Comparison of ENCODE assay signal across 1 cellular context in genomic region chr1:1471389-1472045, GRCh38.
TF ChIP-seq lines count a peak whose summit lies in the region.

A gene with protein sequence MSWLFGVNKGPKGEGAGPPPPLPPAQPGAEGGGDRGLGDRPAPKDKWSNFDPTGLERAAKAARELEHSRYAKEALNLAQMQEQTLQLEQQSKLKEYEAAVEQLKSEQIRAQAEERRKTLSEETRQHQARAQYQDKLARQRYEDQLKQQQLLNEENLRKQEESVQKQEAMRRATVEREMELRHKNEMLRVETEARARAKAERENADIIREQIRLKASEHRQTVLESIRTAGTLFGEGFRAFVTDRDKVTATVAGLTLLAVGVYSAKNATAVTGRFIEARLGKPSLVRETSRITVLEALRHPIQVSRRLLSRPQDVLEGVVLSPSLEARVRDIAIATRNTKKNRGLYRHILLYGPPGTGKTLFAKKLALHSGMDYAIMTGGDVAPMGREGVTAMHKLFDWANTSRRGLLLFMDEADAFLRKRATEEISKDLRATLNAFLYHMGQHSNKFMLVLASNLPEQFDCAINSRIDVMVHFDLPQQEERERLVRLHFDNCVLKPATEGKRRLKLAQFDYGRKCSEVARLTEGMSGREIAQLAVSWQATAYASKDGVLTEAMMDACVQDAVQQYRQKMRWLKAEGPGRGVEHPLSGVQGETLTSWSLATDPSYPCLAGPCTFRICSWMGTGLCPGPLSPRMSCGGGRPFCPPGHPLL (plus strand): TSS chr1:1471765. CDS start chr1:1471885, 120 bp downstream.

TF ChIP-seq in HepG2, 621 proteins besides CTCF, POLR2A, EP300 and RAD21 (continued from another document):
- TF ChIP-seq, protein P1, sequence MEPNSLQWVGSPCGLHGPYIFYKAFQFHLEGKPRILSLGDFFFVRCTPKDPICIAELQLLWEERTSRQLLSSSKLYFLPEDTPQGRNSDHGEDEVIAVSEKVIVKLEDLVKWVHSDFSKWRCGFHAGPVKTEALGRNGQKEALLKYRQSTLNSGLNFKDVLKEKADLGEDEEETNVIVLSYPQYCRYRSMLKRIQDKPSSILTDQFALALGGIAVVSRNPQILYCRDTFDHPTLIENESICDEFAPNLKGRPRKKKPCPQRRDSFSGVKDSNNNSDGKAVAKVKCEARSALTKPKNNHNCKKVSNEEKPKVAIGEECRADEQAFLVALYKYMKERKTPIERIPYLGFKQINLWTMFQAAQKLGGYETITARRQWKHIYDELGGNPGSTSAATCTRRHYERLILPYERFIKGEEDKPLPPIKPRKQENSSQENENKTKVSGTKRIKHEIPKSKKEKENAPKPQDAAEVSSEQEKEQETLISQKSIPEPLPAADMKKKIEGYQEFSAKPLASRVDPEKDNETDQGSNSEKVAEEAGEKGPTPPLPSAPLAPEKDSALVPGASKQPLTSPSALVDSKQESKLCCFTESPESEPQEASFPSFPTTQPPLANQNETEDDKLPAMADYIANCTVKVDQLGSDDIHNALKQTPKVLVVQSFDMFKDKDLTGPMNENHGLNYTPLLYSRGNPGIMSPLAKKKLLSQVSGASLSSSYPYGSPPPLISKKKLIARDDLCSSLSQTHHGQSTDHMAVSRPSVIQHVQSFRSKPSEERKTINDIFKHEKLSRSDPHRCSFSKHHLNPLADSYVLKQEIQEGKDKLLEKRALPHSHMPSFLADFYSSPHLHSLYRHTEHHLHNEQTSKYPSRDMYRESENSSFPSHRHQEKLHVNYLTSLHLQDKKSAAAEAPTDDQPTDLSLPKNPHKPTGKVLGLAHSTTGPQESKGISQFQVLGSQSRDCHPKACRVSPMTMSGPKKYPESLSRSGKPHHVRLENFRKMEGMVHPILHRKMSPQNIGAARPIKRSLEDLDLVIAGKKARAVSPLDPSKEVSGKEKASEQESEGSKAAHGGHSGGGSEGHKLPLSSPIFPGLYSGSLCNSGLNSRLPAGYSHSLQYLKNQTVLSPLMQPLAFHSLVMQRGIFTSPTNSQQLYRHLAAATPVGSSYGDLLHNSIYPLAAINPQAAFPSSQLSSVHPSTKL (CRISPR knock-in tag; IDR thresholded peaks at IDR 0.05), result peak; percentile 49; the same call in 1 of the 2 replicates
- TF ChIP-seq KMT2B (CRISPR knock-in tag; IDR thresholded peaks at IDR 0.05) (peak; percentile 74; the same call in 1 of the 2 replicates), ZBTB7A (CRISPR knock-in tag; IDR thresholded peaks at IDR 0.05) (no peak), ZNF639 (CRISPR knock-in tag; conservative IDR thresholded peaks at IDR 0.05) (peak; percentile 99), TBP (CRISPR knock-in tag; IDR thresholded peaks at IDR 0.05) (no peak), YEATS4 (CRISPR knock-in tag; IDR thresholded peaks at IDR 0.05; ENCODE audit: borderline replicate concordance) (0 out of 2 replicates have a peak, but pooled peaks have one; percentile 72), ZFAT (CRISPR knock-in tag; conservative IDR thresholded peaks at IDR 0.05) (no peak), NCOA2 (CRISPR knock-in tag; IDR thresholded peaks at IDR 0.05) (no peak), ZNF350 (CRISPR knock-in tag; IDR thresholded peaks at IDR 0.05; ENCODE audit: borderline replicate concordance, low read depth) (peak; percentile 56; the same call in 1 of the 2 replicates), ZSCAN21 (CRISPR knock-in tag; IDR thresholded peaks at IDR 0.05; ENCODE audit: borderline replicate concordance) (no peak), HOXA3 (CRISPR knock-in tag; IDR thresholded peaks at IDR 0.05) (peak; percentile 99), ZBTB49 (CRISPR knock-in tag; IDR thresholded peaks at IDR 0.05; ENCODE audit: borderline replicate concordance) (no peak), ARID4A (CRISPR knock-in tag; IDR thresholded peaks at IDR 0.05; ENCODE audit: borderline replicate concordance) (peak; percentile 95), ZC3H13 (CRISPR knock-in tag; IDR thresholded peaks at IDR 0.05) (peak; percentile 74; the same call in 1 of the 2 replicates)
- TF ChIP-seq, protein P2, sequence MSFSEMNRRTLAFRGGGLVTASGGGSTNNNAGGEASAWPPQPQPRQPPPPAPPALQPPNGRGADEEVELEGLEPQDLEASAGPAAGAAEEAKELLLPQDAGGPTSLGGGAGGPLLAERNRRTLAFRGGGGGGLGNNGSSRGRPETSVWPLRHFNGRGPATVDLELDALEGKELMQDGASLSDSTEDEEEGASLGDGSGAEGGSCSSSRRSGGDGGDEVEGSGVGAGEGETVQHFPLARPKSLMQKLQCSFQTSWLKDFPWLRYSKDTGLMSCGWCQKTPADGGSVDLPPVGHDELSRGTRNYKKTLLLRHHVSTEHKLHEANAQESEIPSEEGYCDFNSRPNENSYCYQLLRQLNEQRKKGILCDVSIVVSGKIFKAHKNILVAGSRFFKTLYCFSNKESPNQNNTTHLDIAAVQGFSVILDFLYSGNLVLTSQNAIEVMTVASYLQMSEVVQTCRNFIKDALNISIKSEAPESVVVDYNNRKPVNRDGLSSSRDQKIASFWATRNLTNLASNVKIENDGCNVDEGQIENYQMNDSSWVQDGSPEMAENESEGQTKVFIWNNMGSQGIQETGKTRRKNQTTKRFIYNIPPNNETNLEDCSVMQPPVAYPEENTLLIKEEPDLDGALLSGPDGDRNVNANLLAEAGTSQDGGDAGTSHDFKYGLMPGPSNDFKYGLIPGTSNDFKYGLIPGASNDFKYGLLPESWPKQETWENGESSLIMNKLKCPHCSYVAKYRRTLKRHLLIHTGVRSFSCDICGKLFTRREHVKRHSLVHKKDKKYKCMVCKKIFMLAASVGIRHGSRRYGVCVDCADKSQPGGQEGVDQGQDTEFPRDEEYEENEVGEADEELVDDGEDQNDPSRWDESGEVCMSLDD (CRISPR knock-in tag; IDR thresholded peaks at IDR 0.05; ENCODE audit: borderline replicate concordance), result no peak
- TF ChIP-seq, protein P3, sequence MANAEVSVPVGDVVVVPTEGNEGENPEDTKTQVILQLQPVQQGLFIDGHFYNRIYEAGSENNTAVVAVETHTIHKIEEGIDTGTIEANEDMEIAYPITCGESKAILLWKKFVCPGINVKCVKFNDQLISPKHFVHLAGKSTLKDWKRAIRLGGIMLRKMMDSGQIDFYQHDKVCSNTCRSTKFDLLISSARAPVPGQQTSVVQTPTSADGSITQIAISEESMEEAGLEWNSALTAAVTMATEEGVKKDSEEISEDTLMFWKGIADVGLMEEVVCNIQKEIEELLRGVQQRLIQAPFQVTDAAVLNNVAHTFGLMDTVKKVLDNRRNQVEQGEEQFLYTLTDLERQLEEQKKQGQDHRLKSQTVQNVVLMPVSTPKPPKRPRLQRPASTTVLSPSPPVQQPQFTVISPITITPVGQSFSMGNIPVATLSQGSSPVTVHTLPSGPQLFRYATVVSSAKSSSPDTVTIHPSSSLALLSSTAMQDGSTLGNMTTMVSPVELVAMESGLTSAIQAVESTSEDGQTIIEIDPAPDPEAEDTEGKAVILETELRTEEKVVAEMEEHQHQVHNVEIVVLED (CRISPR knock-in tag; IDR thresholded peaks at IDR 0.05; ENCODE audit: borderline replicate concordance), result peak; percentile 94
TF ChIP-seq in HepG2: peak in this region for 186.
